In the genomic region with DNA sequence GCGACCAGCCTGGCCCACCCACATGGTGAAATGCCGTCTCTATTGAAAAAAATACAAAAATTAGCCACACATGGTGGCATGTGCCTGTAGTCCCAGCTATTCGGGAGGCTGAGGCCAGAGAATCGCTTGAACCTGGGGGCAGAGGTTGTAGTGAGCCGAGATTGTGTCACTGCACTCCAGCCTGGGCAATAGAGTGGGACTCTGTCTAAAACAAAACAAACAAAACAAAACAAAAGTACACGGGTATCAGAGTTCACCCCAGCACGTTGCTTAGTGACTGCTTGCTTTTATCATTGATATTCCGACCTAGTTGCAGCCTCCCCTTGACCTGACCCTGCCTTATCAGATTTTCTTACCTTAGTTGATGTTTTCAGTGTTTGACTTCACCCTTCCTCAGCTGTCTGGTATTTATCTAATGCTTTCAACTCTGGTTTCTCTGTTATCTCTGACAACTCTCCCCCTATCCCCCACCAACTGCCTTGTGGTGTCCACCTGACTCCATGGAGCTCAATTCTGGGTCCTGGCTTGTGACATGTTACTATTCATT, we compare ENCODE assay signal across 16 cellular contexts. TPM values are rescaled to one million over a fixed set of nuclear protein-coding genes. Genes with fewer than 3 reads are reported as not detected.
DNase-seq lines count a peak whose midpoint lies in the region; ATAC-seq and TF ChIP-seq lines count a peak whose summit lies in the region.
"Had no signal": no experiment of that assay in that cellular context is flagged by ENCODE, and none has a peak within 500 bp of the region (broad histone marks: within the 10 kb centered on the region; RNA-seq: fewer than 3 reads in every experiment).

No MANE protein-coding gene starts in this region.

- no peak overlapping the region for H3K56ac ChIP-seq in mesendoderm (ENCODE audit: low read length)

- H3K27me3 Mint-ChIP-seq in activated naive CD8-positive, alpha-beta T cell treated with anti-CD3 and anti-CD28 coated beads for 36 hours, result peaks cover 50% of the 10 kb centered on the region

- no peak overlapping the region for H3K4ac ChIP-seq in mesendoderm (ENCODE audit: low read depth, low read length)

- 32% methylated on average over 8 of the region's 8 CpGs for WGBS in hepatocyte (ENCODE audit: low lambda C conversion rate, missing lambda C conversion rate)
- no CpG with 5 or more reads among the region's 8 CpGs for WGBS in mesendoderm (ENCODE audit: extremely low coverage, insufficient coverage, low lambda C conversion rate)

- H2BK15ac ChIP-seq in mesendoderm (replicated peaks; ENCODE audit: low read depth), result no peak overlapping the region

- H4K20me1 ChIP-seq in hepatocyte (ENCODE audit: insufficient read depth, poor library complexity, severe bottlenecking), result no peaks in the 10 kb centered on the region

- no peak overlapping the region for H4K5ac ChIP-seq in mesendoderm (ENCODE audit: low read length)

- intact Hi-C loops in dorsolateral prefrontal cortex (cut with DNase I), result no loop called here

- no peak overlapping the region for H3K4me3 Mint-ChIP-seq in activated naive CD8-positive, alpha-beta T cell treated with anti-CD3 and anti-CD28 coated beads for 36 hours

- no peaks in the 10 kb centered on the region for H3K79me1 ChIP-seq in mesendoderm (ENCODE audit: low read length)

- H2BK5ac ChIP-seq in mesendoderm (ENCODE audit: low read length), result no peak overlapping the region

- H3K27ac Mint-ChIP-seq in activated naive CD8-positive, alpha-beta T cell treated with anti-CD3 and anti-CD28 coated beads for 36 hours, result no peak overlapping the region

- no peak for TF ChIP-seq CTCF in hepatocyte (IDR thresholded peaks at IDR 0.05; ENCODE audit: poor library complexity)
- TF ChIP-seq CTCF in dorsolateral prefrontal cortex (IDR thresholded peaks at IDR 0.05 in 54 of 56, conservative IDR thresholded peaks at IDR 0.05 in 2 of 56; ENCODE audit: low read depth in 1 of 56, partially characterized antibody in 56 of 56), result no peak

- H2AFZ ChIP-seq in hepatocyte, result no peak overlapping the region

- no peaks in the 10 kb centered on the region for H3K36me3 ChIP-seq in hepatocyte (replicated peaks; ENCODE audit: insufficient read depth, low read depth)
- no peaks in the 10 kb centered on the region for H3K36me3 ChIP-seq in mesendoderm (ENCODE audit: control insufficient read depth, insufficient read depth, low read length)

- H4K8ac ChIP-seq in mesendoderm (ENCODE audit: low read depth, low read length), result no peak overlapping the region

- H2BK120ac ChIP-seq in mesendoderm (ENCODE audit: low read depth, low read length), result no peak overlapping the region

- H3K79me2 ChIP-seq in hepatocyte (peaks cover 49% of the 10 kb centered on the region), mesendoderm (ENCODE audit: control insufficient read depth, insufficient read depth, low read length) (no peaks in the 10 kb centered on the region)

- H3K4me1 ChIP-seq in hepatocyte (ENCODE audit: insufficient read depth), result peaks cover 4% of the 10 kb centered on the region
- H3K4me1 ChIP-seq in mesendoderm (ENCODE audit: control insufficient read depth, low read depth, low read length), result no peaks in the 10 kb centered on the region

- H3K27me3 ChIP-seq in hepatocyte (no peaks in the 10 kb centered on the region), mesendoderm (ENCODE audit: insufficient read depth, low read length, poor library complexity) (no peaks in the 10 kb centered on the region), dorsolateral prefrontal cortex (no peaks in the 10 kb centered on the region)

- H3K4me1 Mint-ChIP-seq in activated naive CD8-positive, alpha-beta T cell treated with anti-CD3 and anti-CD28 coated beads for 36 hours, result no peaks in the 10 kb centered on the region

- H3K18ac ChIP-seq in mesendoderm (ENCODE audit: low read length), result no peak overlapping the region

- H3K9me2 ChIP-seq in hepatocyte (replicated peaks; ENCODE audit: insufficient read depth), result no peaks in the 10 kb centered on the region

- no peak overlapping the region for H2AK5ac ChIP-seq in mesendoderm (ENCODE audit: low read length)

- peak overlapping the region; percentile 25 for H3K4me2 ChIP-seq in hepatocyte
- no peak overlapping the region for H3K4me2 ChIP-seq in mesendoderm (ENCODE audit: low read length)

- H3K27ac ChIP-seq in hepatocyte (peak overlapping the region; percentile 51), mesendoderm (ENCODE audit: low read depth, low read length) (no peak overlapping the region), dorsolateral prefrontal cortex (no peak overlapping the region)
- H3K27ac ChIP-seq: C4-2B had no signal

- H3K9me3 ChIP-seq in hepatocyte (ENCODE audit: low read depth), result no peaks in the 10 kb centered on the region

- no peak for ATAC-seq in HG02885 (IDR thresholded peaks at IDR 0.05; ENCODE audit: poor library complexity, unreplicated experiment)

- DNase-seq in HuH-7.5 (ENCODE audit: low spot score) (peak; percentile 68), hepatocyte (ENCODE audit: low spot score) (peak; percentile 28), mesendoderm (peak; percentile 10), ecto neural progenitor cell (ENCODE audit: low spot score) (no peak), dorsolateral prefrontal cortex (no peak)
- no peak for DNase-seq in activated naive CD8-positive, alpha-beta T cell treated with anti-CD3 and anti-CD28 coated beads for 36 hours
- DNase-seq: AML-193, DMS79 treated with DMSO at 0.1 percent for 48 hours, NCI-H1417 treated with DMSO at 0.1 percent for 48 hours, NCI-H2029, NCI-H446 treated with DMSO at 0.1 percent for 48 hours, NCI-H69, SHP77 treated with DMSO at 0.1 percent for 48 hours had no signal

- no peaks in the 10 kb centered on the region for H3K9me3 Mint-ChIP-seq in activated naive CD8-positive, alpha-beta T cell treated with anti-CD3 and anti-CD28 coated beads for 36 hours

- no peak overlapping the region for H3K23ac ChIP-seq in mesendoderm (ENCODE audit: low read length)

- no peaks in the 10 kb centered on the region for H3K36me3 Mint-ChIP-seq in activated naive CD8-positive, alpha-beta T cell treated with anti-CD3 and anti-CD28 coated beads for 36 hours

- H3K4me3 ChIP-seq in hepatocyte (no peak overlapping the region), mesendoderm (ENCODE audit: low read length) (no peak overlapping the region), dorsolateral prefrontal cortex (no peak overlapping the region)

- H3K9ac ChIP-seq in mesendoderm (ENCODE audit: low read length), result no peak overlapping the region

RNA-seq across cellular contexts. Expression of a gene that starts 5.1 kb away (rescaled TPM):
- 22.4 and 31.5 TPM in 2 replicates for total RNA-seq in hepatocyte
- 9.7 and 12.2 TPM in 2 replicates for polyA plus RNA-seq in hepatocyte
- 0.53 TPM for polyA plus RNA-seq in mesendoderm (2013, experiment 1 of 2)
- 0.76 TPM for polyA plus RNA-seq in mesendoderm (2013, experiment 2 of 2)
- total RNA-seq in activated naive CD8-positive, alpha-beta T cell treated with anti-CD3 and anti-CD28 coated beads for 36 hours, result under 1 TPM; 0.45 to 0.60 TPM
- 100 to 1,000 TPM in 1 of 120 experiments, 10 to 100 TPM in 119; 30.3 to 104 (median 55.5) TPM for total RNA-seq in dorsolateral prefrontal cortex
- total RNA-seq: OCI-LY7 had no signal

RNA-seq across cellular contexts. Expression of a gene that starts 49.5 kb away (rescaled TPM):
- total RNA-seq in hepatocyte (2.5 and 4.7 TPM in 2 replicates), dorsolateral prefrontal cortex (10 to 100 TPM in 30 of 120 experiments, 1 to 10 TPM in 90; 2.4 to 18.5 (median 8.3) TPM)
- polyA plus RNA-seq in hepatocyte, result 15.2 and 22.5 TPM in 2 replicates
- 2.7 TPM for polyA plus RNA-seq in mesendoderm (2013, experiment 1 of 2)
- polyA plus RNA-seq in mesendoderm (2013, experiment 2 of 2), result 2.9 TPM
- 1 to 10 TPM; 4.1 to 4.8 TPM for total RNA-seq in activated naive CD8-positive, alpha-beta T cell treated with anti-CD3 and anti-CD28 coated beads for 36 hours

Comparison
In these comparisons a context has a peak if more than half of its experiments do, and no peak if none do; other contexts are left out.
1. DNase-seq: peak in HuH-7.5 (single experiment), hepatocyte (single experiment) and mesendoderm (single experiment); none in ecto neural progenitor cell (single experiment), activated naive CD8-positive, alpha-beta T cell treated with anti-CD3 and anti-CD28 coated beads for 36 hours (single experiment) and dorsolateral prefrontal cortex (0 of 10).
2. RNA of a gene that starts 5.1 kb away (total RNA-seq): 30.3 to 104 TPM in dorsolateral prefrontal cortex and 22.4 to 31.5 TPM in hepatocyte; 0.45 to 0.60 TPM in activated naive CD8-positive, alpha-beta T cell treated with anti-CD3 and anti-CD28 coated beads for 36 hours; every median in the first group is over 10 times any median in the second.